Comparison of ENCODE assay signal across 7 cellular contexts in genomic region chr5:112523674-112524263, GRCh38.
DNase-seq lines count a peak whose midpoint lies in the region; ATAC-seq and TF ChIP-seq lines count a peak whose summit lies in the region.
"Not testable (repeated sequence)": the region's sequence is repeated elsewhere in the genome, so short reads cannot be mapped to it uniquely, and the experiment has no call there.

No MANE protein-coding gene starts in this region.

- H3K9me3 Mint-ChIP-seq in endodermal cell = peaks cover 45% of the 10 kb centered on the region

- H3K36me3 Mint-ChIP-seq in endodermal cell (ENCODE audit: low read depth) = not testable (repeated sequence)

- H3K27ac ChIP-seq in endodermal cell (ENCODE audit: low read depth, low read length) = not testable (repeated sequence)

- H3K27me3 Mint-ChIP-seq in endodermal cell (ENCODE audit: insufficient read depth) = not testable (repeated sequence)

- H3K4me3 Mint-ChIP-seq in endodermal cell = not testable (repeated sequence)

- H3K9me3 ChIP-seq in endodermal cell (ENCODE audit: control insufficient read depth, low read length) = not testable (repeated sequence)

- not testable (repeated sequence) for TF ChIP-seq CTCF in endodermal cell (conservative IDR thresholded peaks at IDR 0.05)

- ATAC-seq in GM18511 (IDR thresholded peaks at IDR 0.05; ENCODE audit: unreplicated experiment) (peak; percentile 77), GM19351 (IDR thresholded peaks at IDR 0.05; ENCODE audit: unreplicated experiment) (peak; percentile 70), GM21619 (IDR thresholded peaks at IDR 0.05; ENCODE audit: unreplicated experiment) (peak; percentile 64), HG02938 (IDR thresholded peaks at IDR 0.05; ENCODE audit: unreplicated experiment) (peak; percentile 92), HG03378 (IDR thresholded peaks at IDR 0.05; ENCODE audit: unreplicated experiment) (peak; percentile 80)

- H3K4me1 Mint-ChIP-seq in endodermal cell = not testable (repeated sequence)

- H3K27ac Mint-ChIP-seq in endodermal cell = peak overlapping the region; percentile 8

- not testable (repeated sequence) for H3K4me3 ChIP-seq in endodermal cell (ENCODE audit: low read length)

- 90% methylated on average over 2 to 4 of the region's 4 CpGs for WGBS in endodermal cell (ENCODE audit: insufficient coverage in 1 of 2, insufficient read length in 1 of 2), 2 experiments

- not testable (repeated sequence) for H3K27me3 ChIP-seq in endodermal cell (ENCODE audit: control insufficient read depth, insufficient read depth, low read length, poor library complexity, severe bottlenecking)

- H3K9ac ChIP-seq in endodermal cell (ENCODE audit: extremely low read depth, low read length, poor library complexity, severe bottlenecking) = not testable (repeated sequence)

- H3K4me1 ChIP-seq in endodermal cell (ENCODE audit: control insufficient read depth, insufficient read depth, low read length) = not testable (repeated sequence)

- peak; percentile 45 for DNase-seq in NOMO-1 treated with DMSO at 0.1 percent for 48 hours (lab: John Stamatoyannopoulos, UW; ENCODE audit: unreplicated experiment)
- not testable (repeated sequence) for DNase-seq in endodermal cell

- not testable (repeated sequence) for H3K36me3 ChIP-seq in endodermal cell (ENCODE audit: control insufficient read depth, insufficient read depth, low read length)
